Comparison of ENCODE assay signal across 1 cellular context in the genomic region with DNA sequence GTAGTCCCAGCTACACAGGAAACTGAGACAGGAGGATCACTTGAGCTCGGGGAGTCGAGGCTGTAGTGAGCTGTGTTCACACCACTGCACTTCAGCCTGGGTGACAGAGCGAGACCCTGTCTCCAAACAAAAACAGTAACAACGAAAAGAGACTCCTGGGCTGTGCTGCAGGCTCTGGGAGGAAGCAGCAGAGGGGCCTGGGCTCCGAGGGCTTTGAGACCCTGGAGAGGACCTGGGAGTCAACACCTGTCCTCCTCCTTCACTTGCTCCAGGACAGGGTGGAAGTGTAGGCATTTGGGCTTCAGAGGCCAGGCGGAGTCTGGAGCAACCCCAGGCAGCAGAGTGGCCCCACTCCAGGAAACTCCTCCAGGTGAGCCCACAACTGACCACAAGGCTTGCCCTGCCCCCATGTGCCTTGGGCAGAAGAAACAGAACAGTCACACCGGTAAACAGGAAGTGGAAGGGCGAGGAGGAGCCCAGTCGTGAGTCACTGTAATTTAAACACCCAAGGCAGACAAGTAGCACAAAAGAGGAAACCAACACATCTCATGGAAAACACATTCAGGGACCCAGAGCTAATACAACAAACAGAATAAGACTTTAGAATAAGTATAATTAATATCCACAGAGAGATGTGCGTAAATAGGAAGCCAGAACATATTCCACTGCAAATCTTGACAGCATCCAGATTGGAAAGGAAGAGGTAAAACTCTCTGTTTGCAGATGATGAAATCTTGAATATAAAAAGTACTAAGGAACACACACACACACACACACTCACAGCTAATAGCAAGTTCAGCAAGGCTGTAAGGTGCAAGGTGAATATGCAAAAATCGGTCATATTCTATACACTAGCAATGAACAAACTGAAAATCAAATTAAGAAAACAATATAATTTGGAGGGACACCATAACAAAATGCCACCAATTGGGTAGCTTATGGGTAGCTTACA.
TF ChIP-seq lines count a peak whose summit lies in the region.

No MANE protein-coding gene starts in this region.

TF ChIP-seq in K562, 482 proteins besides CTCF, POLR2A, EP300 and RAD21 (continued from another document):
- TF ChIP-seq ETV6 (IDR thresholded peaks at IDR 0.05; ENCODE audit: borderline replicate concordance in 1 of 2, low read depth in 2 of 2, low read length in 1 of 2) (0 out of 4 replicates have a peak, but pooled peaks of 1 of the 2 experiments have one; percentile 43), ETV6 (CRISPR knock-in tag; IDR thresholded peaks at IDR 0.05; ENCODE audit: borderline replicate concordance) (no peak), ZNF699 (CRISPR knock-in tag; IDR thresholded peaks at IDR 0.05; ENCODE audit: insufficient replicate concordance) (no peak), TRIM28 (IDR thresholded peaks at IDR 0.05) (no peak), CBFA2T3 (IDR thresholded peaks at IDR 0.05) (no peak), SAFB2 (IDR thresholded peaks at IDR 0.05; ENCODE audit: borderline replicate concordance, low read depth, low read length, severe bottlenecking) (no peak), ZNF830 (CRISPR knock-in tag; IDR thresholded peaks at IDR 0.05) (no peak), PHB2 (IDR thresholded peaks at IDR 0.05; ENCODE audit: low read depth) (no peak), NR2C2 (CRISPR knock-in tag; IDR thresholded peaks at IDR 0.05) (no peak), NR2C2 (tag; IDR thresholded peaks at IDR 0.05) (peak; percentile 28; the same call in 1 of the 2 replicates), TCF7 (IDR thresholded peaks at IDR 0.05; ENCODE audit: borderline replicate concordance) (no peak), GABPB2 (CRISPR knock-in tag; conservative IDR thresholded peaks at IDR 0.05) (no peak), SMARCB1 (IDR thresholded peaks at IDR 0.05; ENCODE audit: insufficient read length, low read depth) (no peak), TCF7L2 (IDR thresholded peaks at IDR 0.05; ENCODE audit: low read depth, low read length) (no peak), NCOA1 (IDR thresholded peaks at IDR 0.05; ENCODE audit: low read depth) (no peak), ETV5 (CRISPR knock-in tag; IDR thresholded peaks at IDR 0.05; ENCODE audit: low read depth) (peak; percentile 76), NFE2L1 (tag; IDR thresholded peaks at IDR 0.05; ENCODE audit: borderline replicate concordance, low read depth) (no peak), POLR2G (IDR thresholded peaks at IDR 0.05; ENCODE audit: low read depth, low read length) (no peak), TRIM24 (IDR thresholded peaks at IDR 0.05) (peak in 1 of 2 experiments; percentile 36; a peak in 1 of 4 replicates), POLR2AphosphoS2 (IDR thresholded peaks at IDR 0.05; ENCODE audit: low read length) (no peak), JUN (IDR thresholded peaks at IDR 0.05; ENCODE audit: borderline replicate concordance, low read depth, low read length) (peak; percentile 61; the same call in 1 of the 2 replicates), JUN (CRISPR knock-in tag; IDR thresholded peaks at IDR 0.05; ENCODE audit: borderline replicate concordance) (no peak), ZNF445 (CRISPR knock-in tag; IDR thresholded peaks at IDR 0.05; ENCODE audit: low read depth) (no peak), DMBX1 (CRISPR knock-in tag; IDR thresholded peaks at IDR 0.05; ENCODE audit: borderline replicate concordance) (no peak), PML (IDR thresholded peaks at IDR 0.05; ENCODE audit: low read length) (no peak), NFRKB (IDR thresholded peaks at IDR 0.05; ENCODE audit: low read depth) (no peak), ZNF165 (CRISPR knock-in tag; IDR thresholded peaks at IDR 0.05; ENCODE audit: borderline replicate concordance) (no peak)
- TF ChIP-seq, protein P1, sequence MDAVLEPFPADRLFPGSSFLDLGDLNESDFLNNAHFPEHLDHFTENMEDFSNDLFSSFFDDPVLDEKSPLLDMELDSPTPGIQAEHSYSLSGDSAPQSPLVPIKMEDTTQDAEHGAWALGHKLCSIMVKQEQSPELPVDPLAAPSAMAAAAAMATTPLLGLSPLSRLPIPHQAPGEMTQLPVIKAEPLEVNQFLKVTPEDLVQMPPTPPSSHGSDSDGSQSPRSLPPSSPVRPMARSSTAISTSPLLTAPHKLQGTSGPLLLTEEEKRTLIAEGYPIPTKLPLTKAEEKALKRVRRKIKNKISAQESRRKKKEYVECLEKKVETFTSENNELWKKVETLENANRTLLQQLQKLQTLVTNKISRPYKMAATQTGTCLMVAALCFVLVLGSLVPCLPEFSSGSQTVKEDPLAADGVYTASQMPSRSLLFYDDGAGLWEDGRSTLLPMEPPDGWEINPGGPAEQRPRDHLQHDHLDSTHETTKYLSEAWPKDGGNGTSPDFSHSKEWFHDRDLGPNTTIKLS (IDR thresholded peaks at IDR 0.05; ENCODE audit: borderline replicate concordance, low read depth): no peak
- TF ChIP-seq, protein P2, sequence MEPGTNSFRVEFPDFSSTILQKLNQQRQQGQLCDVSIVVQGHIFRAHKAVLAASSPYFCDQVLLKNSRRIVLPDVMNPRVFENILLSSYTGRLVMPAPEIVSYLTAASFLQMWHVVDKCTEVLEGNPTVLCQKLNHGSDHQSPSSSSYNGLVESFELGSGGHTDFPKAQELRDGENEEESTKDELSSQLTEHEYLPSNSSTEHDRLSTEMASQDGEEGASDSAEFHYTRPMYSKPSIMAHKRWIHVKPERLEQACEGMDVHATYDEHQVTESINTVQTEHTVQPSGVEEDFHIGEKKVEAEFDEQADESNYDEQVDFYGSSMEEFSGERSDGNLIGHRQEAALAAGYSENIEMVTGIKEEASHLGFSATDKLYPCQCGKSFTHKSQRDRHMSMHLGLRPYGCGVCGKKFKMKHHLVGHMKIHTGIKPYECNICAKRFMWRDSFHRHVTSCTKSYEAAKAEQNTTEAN (CRISPR knock-in tag; IDR thresholded peaks at IDR 0.05): no peak
- TF ChIP-seq, protein P3, sequence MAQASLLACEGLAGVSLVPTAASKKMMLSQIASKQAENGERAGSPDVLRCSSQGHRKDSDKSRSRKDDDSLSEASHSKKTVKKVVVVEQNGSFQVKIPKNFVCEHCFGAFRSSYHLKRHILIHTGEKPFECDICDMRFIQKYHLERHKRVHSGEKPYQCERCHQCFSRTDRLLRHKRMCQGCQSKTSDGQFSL (CRISPR knock-in tag; IDR thresholded peaks at IDR 0.05): no peak
- TF ChIP-seq, protein P3 (tag; IDR thresholded peaks at IDR 0.05): no peak
- TF ChIP-seq, protein P4, sequence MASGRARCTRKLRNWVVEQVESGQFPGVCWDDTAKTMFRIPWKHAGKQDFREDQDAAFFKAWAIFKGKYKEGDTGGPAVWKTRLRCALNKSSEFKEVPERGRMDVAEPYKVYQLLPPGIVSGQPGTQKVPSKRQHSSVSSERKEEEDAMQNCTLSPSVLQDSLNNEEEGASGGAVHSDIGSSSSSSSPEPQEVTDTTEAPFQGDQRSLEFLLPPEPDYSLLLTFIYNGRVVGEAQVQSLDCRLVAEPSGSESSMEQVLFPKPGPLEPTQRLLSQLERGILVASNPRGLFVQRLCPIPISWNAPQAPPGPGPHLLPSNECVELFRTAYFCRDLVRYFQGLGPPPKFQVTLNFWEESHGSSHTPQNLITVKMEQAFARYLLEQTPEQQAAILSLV (tag; IDR thresholded peaks at IDR 0.05): no peak
- TF ChIP-seq, protein P5, sequence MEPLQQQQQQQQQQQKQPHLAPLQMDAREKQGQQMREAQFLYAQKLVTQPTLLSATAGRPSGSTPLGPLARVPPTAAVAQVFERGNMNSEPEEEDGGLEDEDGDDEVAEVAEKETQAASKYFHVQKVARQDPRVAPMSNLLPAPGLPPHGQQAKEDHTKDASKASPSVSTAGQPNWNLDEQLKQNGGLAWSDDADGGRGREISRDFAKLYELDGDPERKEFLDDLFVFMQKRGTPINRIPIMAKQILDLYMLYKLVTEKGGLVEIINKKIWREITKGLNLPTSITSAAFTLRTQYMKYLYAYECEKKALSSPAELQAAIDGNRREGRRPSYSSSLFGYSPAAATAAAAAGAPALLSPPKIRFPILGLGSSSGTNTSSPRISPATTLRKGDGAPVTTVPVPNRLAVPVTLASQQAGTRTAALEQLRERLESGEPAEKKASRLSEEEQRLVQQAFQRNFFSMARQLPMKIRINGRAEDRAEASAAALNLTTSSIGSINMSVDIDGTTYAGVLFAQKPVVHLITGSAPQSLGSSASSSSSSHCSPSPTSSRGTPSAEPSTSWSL (CRISPR knock-in tag; IDR thresholded peaks at IDR 0.05; ENCODE audit: borderline replicate concordance): no peak
